ENCODE assay signal across 9 cellular contexts in the genomic region with DNA sequence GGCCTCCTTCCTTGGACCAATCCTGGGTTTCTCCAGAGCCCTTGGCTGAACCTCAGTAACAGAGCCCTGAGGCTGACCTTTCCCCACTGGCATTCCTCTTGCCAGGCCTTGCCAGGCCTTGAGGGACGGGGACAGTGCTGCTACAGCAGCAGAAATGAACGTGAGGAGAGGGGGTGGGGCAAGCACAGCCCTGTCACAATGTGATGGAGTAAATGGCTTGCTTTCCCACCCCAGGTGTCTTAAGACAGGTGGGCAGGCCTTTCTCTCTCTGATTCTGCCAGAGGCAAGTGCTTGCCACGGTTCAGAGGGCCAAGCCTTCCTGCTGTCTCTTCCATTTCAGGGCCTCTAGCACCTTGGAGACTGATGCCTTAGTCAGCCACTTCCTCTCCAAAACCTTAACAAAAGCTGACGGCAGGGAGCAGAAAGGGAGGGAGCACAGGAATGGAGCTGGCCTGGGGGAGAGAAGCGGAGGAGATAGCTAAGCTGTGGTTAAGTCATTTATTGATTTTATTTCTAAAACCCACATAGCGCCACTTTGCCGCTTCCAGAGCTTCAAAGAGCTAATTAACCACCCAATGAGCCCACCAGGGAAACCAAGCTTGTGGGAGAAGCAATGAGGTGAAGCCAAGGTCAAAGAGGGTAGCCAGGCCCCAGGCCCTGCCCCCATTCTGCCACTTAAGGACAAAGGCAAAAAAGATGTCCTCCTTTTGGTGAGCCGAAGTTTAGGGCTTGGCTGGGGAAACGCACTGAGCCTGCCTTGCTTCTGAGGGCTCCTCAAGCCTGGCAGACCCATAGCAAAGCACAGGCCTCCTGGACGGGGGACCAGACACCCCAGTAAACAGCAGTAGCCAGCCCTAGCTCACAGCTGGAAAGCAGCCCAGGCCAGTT. TPM values are rescaled to one million over a fixed set of nuclear protein-coding genes. Genes with fewer than 3 reads are reported as not detected.
DNase-seq lines count a peak whose midpoint lies in the region; ATAC-seq, FAIRE-seq and TF ChIP-seq lines count a peak whose summit lies in the region.
"Had no signal": no experiment of that assay in that cellular context is flagged by ENCODE, and none has a peak within 500 bp of the region (broad histone marks: within the 10 kb centered on the region; RNA-seq: fewer than 3 reads in every experiment).

No MANE protein-coding gene starts in this region.

- H3K79me2 ChIP-seq in astrocyte (ENCODE audit: insufficient read depth, low read length): peaks cover 14% of the 10 kb centered on the region

- no peak for TF ChIP-seq POLR2A in suprapubic skin (IDR thresholded peaks at IDR 0.05)
- no peak for TF ChIP-seq POLR2A in lower leg skin (IDR thresholded peaks at IDR 0.05)

- DNase-seq in Calu3 (no peak), M059J (ENCODE audit: low read depth) (peak; percentile 91), astrocyte (ENCODE audit: low read depth) (peak; percentile 76), kidney (peak; percentile 82), suprapubic skin (ENCODE audit: low spot score in 2 of 2) (peak in 1 of 2 donors; percentile 72), glutamatergic neuron (no peak), lower leg skin (ENCODE audit: low spot score in 2 of 2) (no peak)

- H4K20me1 ChIP-seq in astrocyte (ENCODE audit: insufficient read depth, low read length): peaks cover 70% of the 10 kb centered on the region

- H3K4me1 ChIP-seq in astrocyte (ENCODE audit: insufficient read depth, low read length) (peaks cover 24% of the 10 kb centered on the region), kidney (ENCODE audit: control insufficient read depth in 1 of 2, insufficient read depth in 1 of 2, low read depth in 1 of 2, low read length in 2 of 2) (peaks cover 30 to 55% of the 10 kb centered on the region in 2 donors), suprapubic skin (peaks cover 48% of the 10 kb centered on the region)

- H3K4me3 ChIP-seq in astrocyte (ENCODE audit: insufficient read depth, low read depth, low read length) (no peak overlapping the region), kidney (ENCODE audit: low read length in 2 of 2) (no peak overlapping the region), suprapubic skin (no peak overlapping the region), lower leg skin (ENCODE audit: low read depth, poor library complexity, severe bottlenecking) (no peak overlapping the region)

- intact Hi-C loops in Calu3 (cut with micrococcal nuclease; ENCODE audit: unreplicated experiment): no loop called here
- intact Hi-C loops in kidney (cut with DNase I): no loop called here
- intact Hi-C loops in lower leg skin (cut with DNase I; ENCODE audit: low total_unique reads): no loop called here

- CTCF ChIA-PET in Calu3 (lab: Charles Lee): interaction anchor here (0.6 kb wide), 1 partner anchor 360 kb away, joined by 4 read pairs; no protein-coding TSS in a partner anchor

- no peaks in the 10 kb centered on the region for H3K9me3 Mint-ChIP-seq in Calu3 (ENCODE audit: low read depth, unreplicated experiment)
- H3K9me3 Mint-ChIP-seq in astrocyte (ENCODE audit: unreplicated experiment): no peaks in the 10 kb centered on the region
- peaks cover 7% of the 10 kb centered on the region for H3K9me3 Mint-ChIP-seq in glutamatergic neuron (ENCODE audit: unreplicated experiment)

- peaks cover 31% of the 10 kb centered on the region for H3K36me3 ChIP-seq in astrocyte (ENCODE audit: insufficient read depth, low read length)
- H3K36me3 ChIP-seq in kidney (ENCODE audit: control insufficient read depth in 1 of 2, insufficient read depth in 2 of 2, low read length in 2 of 2): peaks cover 29 to 36% of the 10 kb centered on the region in 2 donors
- H3K36me3 ChIP-seq in suprapubic skin: peaks cover 57% of the 10 kb centered on the region

- BruUV-seq in Calu3 (replicated peaks; lab: Mats Ljungman, UMichigan): no TSS peak

- no peak for FAIRE-seq in astrocyte (lab: Jason Lieb, UNC)
- no peak for FAIRE-seq in kidney (lab: Jason Lieb, UNC)

- H3K36me3 Mint-ChIP-seq in Calu3 (ENCODE audit: insufficient read depth, unreplicated experiment) (peaks cover 78% of the 10 kb centered on the region), astrocyte (ENCODE audit: low read depth, unreplicated experiment) (peaks cover 13% of the 10 kb centered on the region), glutamatergic neuron (ENCODE audit: unreplicated experiment) (no peaks in the 10 kb centered on the region)

- ATAC-seq in HG02642 (IDR thresholded peaks at IDR 0.05; ENCODE audit: poor library complexity, unreplicated experiment): no peak

- no peaks in the 10 kb centered on the region for H3K9me3 ChIP-seq in astrocyte (ENCODE audit: insufficient read depth, low read depth, low read length)
- H3K9me3 ChIP-seq in kidney (ENCODE audit: control insufficient read depth in 1 of 2, low read length in 2 of 2): no peaks in the 10 kb centered on the region
- no peaks in the 10 kb centered on the region for H3K9me3 ChIP-seq in suprapubic skin

- 45% methylated on average over 9 of the region's 10 CpGs for WGBS in suprapubic skin
- WGBS in lower leg skin, 2 donors: 45 to 46% methylated on average over 10 of the region's 10 CpGs

- H3K27ac ChIP-seq in astrocyte (ENCODE audit: low read depth, low read length) (peak overlapping the region; percentile 20), kidney (ENCODE audit: low read depth in 2 of 2, low read length in 2 of 2) (peak overlapping the region; percentile 56 to 59), suprapubic skin (peak overlapping the region; percentile 36)

- no peak overlapping the region for H2AFZ ChIP-seq in astrocyte (ENCODE audit: low read depth, low read length)

- H3K4me3 Mint-ChIP-seq in Calu3 (ENCODE audit: low read depth, unreplicated experiment) (peak overlapping the region; percentile 13), astrocyte (ENCODE audit: unreplicated experiment) (peak overlapping the region; percentile 23), glutamatergic neuron (ENCODE audit: unreplicated experiment) (no peak overlapping the region)

- H3K4me2 ChIP-seq in astrocyte (ENCODE audit: low read length): peak overlapping the region; percentile 70
- H3K4me2 ChIP-seq: KMS-11 had no signal

- H3K9ac ChIP-seq in astrocyte (ENCODE audit: low read length) (peak overlapping the region; percentile 35), kidney (ENCODE audit: low read length in 2 of 2) (peak overlapping the region; percentile 17 to 31)
- H3K9ac ChIP-seq: KMS-11 had no signal

- TF ChIP-seq CTCF in Calu3 (IDR thresholded peaks at IDR 0.05; ENCODE audit: unreplicated experiment) (no peak), astrocyte (IDR thresholded peaks at IDR 0.05; ENCODE audit: insufficient read depth, low read depth, low read length) (no peak), kidney (IDR thresholded peaks at IDR 0.05; ENCODE audit: borderline replicate concordance, extremely low read depth, insufficient read depth) (no peak), suprapubic skin (IDR thresholded peaks at IDR 0.05) (no peak), glutamatergic neuron (IDR thresholded peaks at IDR 0.05; ENCODE audit: partially characterized antibody, unreplicated experiment) (no peak), lower leg skin (IDR thresholded peaks at IDR 0.05) (no peak)

- H3K27ac Mint-ChIP-seq in Calu3 (ENCODE audit: unreplicated experiment) (peak overlapping the region; percentile 19), astrocyte (ENCODE audit: unreplicated experiment) (peak overlapping the region; percentile 50), glutamatergic neuron (ENCODE audit: unreplicated experiment) (no peak overlapping the region)

- H3K27me3 Mint-ChIP-seq in Calu3 (ENCODE audit: unreplicated experiment): no peaks in the 10 kb centered on the region
- no peaks in the 10 kb centered on the region for H3K27me3 Mint-ChIP-seq in astrocyte (ENCODE audit: low read depth, unreplicated experiment)
- peaks cover 4% of the 10 kb centered on the region for H3K27me3 Mint-ChIP-seq in glutamatergic neuron (ENCODE audit: unreplicated experiment)

- no peak for TF ChIP-seq EP300 in suprapubic skin (IDR thresholded peaks at IDR 0.05)

- peaks cover 21% of the 10 kb centered on the region for H3K4me1 Mint-ChIP-seq in Calu3 (ENCODE audit: low read depth, unreplicated experiment)
- peaks cover 36% of the 10 kb centered on the region for H3K4me1 Mint-ChIP-seq in astrocyte (ENCODE audit: low read depth, unreplicated experiment)
- H3K4me1 Mint-ChIP-seq in glutamatergic neuron (ENCODE audit: low read depth, unreplicated experiment): peaks cover 23% of the 10 kb centered on the region

- no peaks in the 10 kb centered on the region for H3K27me3 ChIP-seq in astrocyte (ENCODE audit: insufficient read depth, low read length)
- H3K27me3 ChIP-seq in suprapubic skin: no peaks in the 10 kb centered on the region

RNA-seq across cellular contexts. Expression of gene PYGM, which starts 3.4 kb away (rescaled TPM):
- total RNA-seq in Calu3 (2022) (1.4 and 1.8 TPM in 2 replicates), astrocyte (0.68 and 1.0 TPM in 2 replicates), kidney (8.6 TPM), suprapubic skin (1 to 10 TPM; 1.1 to 2.7 (median 1.2) TPM), glutamatergic neuron (ENCODE audit: unreplicated experiment) (5.5 TPM), lower leg skin (1 to 10 TPM in 1 of 4 donors, under 1 TPM in 3; 0.11 to 2.0 (median 0.44) TPM)
- 0.05 and 0.10 TPM in 2 replicates for total RNA-seq in M059J (2014; rRNA removed; shearing (Covaris generic))
- polyA plus RNA-seq in kidney (ENCODE audit: insufficient read depth, low read depth, low replicate concordance): 2.5 TPM

RNA-seq across cellular contexts. Expression of gene SF1, which starts 15.2 kb away (rescaled TPM):
- total RNA-seq in Calu3 (2022) (312 and 319 TPM in 2 replicates), astrocyte (210 and 215 TPM in 2 replicates), kidney (320 TPM), suprapubic skin (100 to 1,000 TPM; 270 to 559 (median 373) TPM), glutamatergic neuron (ENCODE audit: unreplicated experiment) (415 TPM), lower leg skin (100 to 1,000 TPM; 130 to 327 (median 178) TPM)
- total RNA-seq in M059J (2014; rRNA removed; shearing (Covaris generic)): 83.7 and 138 TPM in 2 replicates
- 87.5 TPM for polyA plus RNA-seq in kidney (ENCODE audit: insufficient read depth, low read depth, low replicate concordance)

RNA-seq across cellular contexts. Expression of gene RASGRP2, which starts 19.2 kb away (rescaled TPM):
- total RNA-seq in Calu3 (2022): not detected in 2 replicates
- 0.42 TPM in 1 of 2 replicates, not detected in the other for total RNA-seq in M059J (2014; rRNA removed; shearing (Covaris generic))
- total RNA-seq in astrocyte: 3.9 and 5.4 TPM in 2 replicates
- 42.6 TPM for total RNA-seq in kidney
- polyA plus RNA-seq in kidney (ENCODE audit: insufficient read depth, low read depth, low replicate concordance): 14.1 TPM
- 1 to 10 TPM in 2 of 4 donors, under 1 TPM in 2; 0.64 to 7.6 (median 3.9) TPM for total RNA-seq in suprapubic skin
- total RNA-seq in glutamatergic neuron (ENCODE audit: unreplicated experiment): 2.9 TPM
- total RNA-seq in lower leg skin: 1 to 10 TPM; 1.1 to 10.0 (median 5.0) TPM

RNA-seq across cellular contexts. Expression of gene MAP4K2, which starts 39.9 kb away (rescaled TPM):
- total RNA-seq in Calu3 (2022): 17.0 and 17.4 TPM in 2 replicates
- total RNA-seq in M059J (2014; rRNA removed; shearing (Covaris generic)): 11.2 and 23.3 TPM in 2 replicates
- total RNA-seq in astrocyte: 11.2 and 12.3 TPM in 2 replicates
- total RNA-seq in kidney: 12.5 TPM
- 15.4 TPM for polyA plus RNA-seq in kidney (ENCODE audit: insufficient read depth, low read depth, low replicate concordance)
- 10 to 100 TPM; 13.6 to 20.4 (median 15.3) TPM for total RNA-seq in suprapubic skin
- total RNA-seq in glutamatergic neuron (ENCODE audit: unreplicated experiment): 15.9 TPM
- 10 to 100 TPM in 3 of 4 donors, 1 to 10 TPM in 1; 9.3 to 29.8 (median 19.5) TPM for total RNA-seq in lower leg skin

RNA-seq across cellular contexts. Expression of gene NRXN2, which starts 40.2 kb away (rescaled TPM):
- total RNA-seq in Calu3 (2022): not detected in 2 replicates
- 0.12 TPM in 1 of 2 replicates, not detected in the other for total RNA-seq in M059J (2014; rRNA removed; shearing (Covaris generic))
- 0.14 and 0.17 TPM in 2 replicates for total RNA-seq in astrocyte
- 13.3 TPM for total RNA-seq in kidney
- 22.0 TPM for polyA plus RNA-seq in kidney (ENCODE audit: insufficient read depth, low read depth, low replicate concordance)
- total RNA-seq in suprapubic skin: under 1 TPM in 3 of 4 donors, not detected in 1; 0.21 to 0.72 (median 0.64) TPM
- total RNA-seq in glutamatergic neuron (ENCODE audit: unreplicated experiment): 50.4 TPM
- 1 to 10 TPM in 2 of 4 donors, under 1 TPM in 1, not detected in 1; 0.27 to 7.0 (median 1.1) TPM for total RNA-seq in lower leg skin

Comparison
In these comparisons a context has a peak if more than half of its experiments do, and no peak if none do; other contexts are left out.
1. DNase-seq: peak in M059J (single experiment), astrocyte (single experiment) and kidney (single experiment); none in Calu3 (single experiment), glutamatergic neuron (single experiment) and lower leg skin (0 of 2).
2. Peak in every context shown above with its lines, with median percentiles within 50 percentile points of each other: H3K27ac ChIP-seq.